9 cellular contexts compared by ENCODE assay signal in the genomic region with DNA sequence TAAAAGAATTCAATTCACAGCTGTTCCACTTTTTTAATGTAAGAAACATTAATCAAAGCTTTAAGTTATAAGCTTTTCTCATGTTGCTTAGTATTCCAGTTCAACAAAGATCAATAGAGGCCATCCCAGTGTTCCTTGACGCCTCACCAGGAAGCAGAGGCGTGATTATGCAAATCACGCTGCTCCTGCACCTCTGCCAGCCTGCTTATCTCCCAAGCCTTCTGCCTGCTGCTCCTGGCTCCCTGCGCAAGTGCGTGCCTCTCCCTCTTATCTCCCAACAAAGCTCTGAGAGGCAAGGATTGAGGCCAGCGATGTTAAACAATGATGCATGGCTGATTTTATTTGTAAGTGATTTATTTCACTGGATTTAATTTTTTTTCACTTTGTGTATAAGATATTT. TPM values are rescaled to one million over a fixed set of nuclear protein-coding genes. Genes with fewer than 3 reads are reported as not detected.
A peak's percentile ranks its signal among the peaks of the same experiment; 100 is the strongest.
DNase-seq lines count a peak whose midpoint lies in the region; ATAC-seq and TF ChIP-seq lines count a peak whose summit lies in the region.
"Had no signal": no experiment of that assay in that cellular context is flagged by ENCODE, and none has a peak within 500 bp of the region (broad histone marks: within the 10 kb centered on the region; RNA-seq: fewer than 3 reads in every experiment).

No MANE protein-coding gene starts in this region.

- H3K9me3 ChIP-seq in NT2/D1 (ENCODE audit: insufficient read depth, low read length) (no peaks in the 10 kb centered on the region), esophagus muscularis mucosa (no peaks in the 10 kb centered on the region)

- H3K36me3 Mint-ChIP-seq in activated T-cell treated with anti-CD3 and anti-CD28 coated beads, Interleukin-2, amount 50 U/mL, for 24 hours (ENCODE audit: low read depth), result peaks cover 38% of the 10 kb centered on the region
- H3K36me3 Mint-ChIP-seq in activated T-cell treated with anti-CD3 and anti-CD28 coated beads, Interleukin-2, amount 50 U/mL, for 4 hours (ENCODE audit: insufficient read depth), result peaks cover 19% of the 10 kb centered on the region
- H3K36me3 Mint-ChIP-seq in glutamatergic neuron (ENCODE audit: unreplicated experiment), result no peaks in the 10 kb centered on the region
- peaks cover 6 to 23% of the 10 kb centered on the region in 2 donors for H3K36me3 Mint-ChIP-seq in stimulated activated naive B cell treated with anti-CD40 and anti-IgM and Interleukin-4, amounts not matched to agents 10 μg/mL and 1 μg/mL and 100 μg/mL, for 72 hours

- no peak for DNase-seq in activated T-cell treated with anti-CD3 and anti-CD28 coated beads, Interleukin-2, amount 50 U/mL, for 24 hours
- no peak for DNase-seq in activated T-cell treated with anti-CD3 and anti-CD28 coated beads, Interleukin-2, amount 50 U/mL, for 4 hours
- DNase-seq in NT2/D1 (ENCODE audit: low read depth, low spot score), result peak; percentile 22
- peak; percentile 74 for DNase-seq in glutamatergic neuron
- DNase-seq in stimulated activated naive B cell treated with anti-CD40 and anti-IgM and Interleukin-4, amounts not matched to agents 10 μg/mL and 1 μg/mL and 100 μg/mL, for 72 hours, result no peak
- DNase-seq in esophagus muscularis mucosa (ENCODE audit: extremely low spot score), result no peak
- DNase-seq in activated T-cell treated with anti-CD3 and anti-CD28 coated beads, Interleukin-2, amount 50 U/mL, for 48 hours, result no peak
- DNase-seq: activated effector memory CD4-positive, alpha-beta T cell treated with anti-CD3 and anti-CD28 coated beads, Interleukin-2, amount 50 U/mL, for 16 hours had no signal

- peaks cover 52% of the 10 kb centered on the region for H3K4me1 Mint-ChIP-seq in activated T-cell treated with anti-CD3 and anti-CD28 coated beads, Interleukin-2, amount 50 U/mL, for 24 hours (ENCODE audit: low read depth)
- H3K4me1 Mint-ChIP-seq in activated T-cell treated with anti-CD3 and anti-CD28 coated beads, Interleukin-2, amount 50 U/mL, for 4 hours (ENCODE audit: low read depth), result peaks cover 12% of the 10 kb centered on the region
- peaks cover 89% of the 10 kb centered on the region for H3K4me1 Mint-ChIP-seq in glutamatergic neuron (ENCODE audit: low read depth, unreplicated experiment)
- peaks cover 3 to 18% of the 10 kb centered on the region in 2 donors for H3K4me1 Mint-ChIP-seq in stimulated activated naive B cell treated with anti-CD40 and anti-IgM and Interleukin-4, amounts not matched to agents 10 μg/mL and 1 μg/mL and 100 μg/mL, for 72 hours

- ATAC-seq in activated T-cell treated with anti-CD3 and anti-CD28 coated beads, Interleukin-2, amount 50 U/mL, for 4 hours, result no peak
- no peak for ATAC-seq in stimulated activated naive B cell treated with anti-CD40 and anti-IgM and Interleukin-4, amounts not matched to agents 10 μg/mL and 1 μg/mL and 100 μg/mL, for 72 hours (replicated peaks)
- no peak for ATAC-seq in GM19452 (IDR thresholded peaks at IDR 0.05; ENCODE audit: unreplicated experiment)

- no peak for TF ChIP-seq POLR2A in esophagus muscularis mucosa (IDR thresholded peaks at IDR 0.05; ENCODE audit: low read depth)

- H3K27me3 ChIP-seq in NT2/D1 (ENCODE audit: insufficient read depth, insufficient read length), result no peaks in the 10 kb centered on the region
- H3K27me3 ChIP-seq in esophagus muscularis mucosa, result no peaks in the 10 kb centered on the region

- no peak overlapping the region for H3K27ac ChIP-seq in esophagus muscularis mucosa (replicated peaks in 1 of 4)

- WGBS in esophagus muscularis mucosa, result 58% methylated on average over 6 of the region's 6 CpGs

- H3K27ac Mint-ChIP-seq in activated T-cell treated with anti-CD3 and anti-CD28 coated beads, Interleukin-2, amount 50 U/mL, for 24 hours, result peak overlapping the region; percentile 53
- peak overlapping the region; percentile 98 for H3K27ac Mint-ChIP-seq in glutamatergic neuron (ENCODE audit: unreplicated experiment)
- H3K27ac Mint-ChIP-seq in stimulated activated naive B cell treated with anti-CD40 and anti-IgM and Interleukin-4, amounts not matched to agents 10 μg/mL and 1 μg/mL and 100 μg/mL, for 72 hours, result peak overlapping the region; percentile 17

- no peak overlapping the region for H3K4me3 ChIP-seq in NT2/D1 (ENCODE audit: insufficient read length, low read depth)
- no peak overlapping the region for H3K4me3 ChIP-seq in esophagus muscularis mucosa

- no peak for TF ChIP-seq EP300 in esophagus muscularis mucosa (IDR thresholded peaks at IDR 0.05)

- no peaks in the 10 kb centered on the region for H3K36me3 ChIP-seq in NT2/D1 (ENCODE audit: insufficient read depth, insufficient read length, low read length)
- peaks cover 0 to 10% (median 2%) of the 10 kb centered on the region in 4 donors for H3K36me3 ChIP-seq in esophagus muscularis mucosa

- H3K4me1 ChIP-seq in NT2/D1 (ENCODE audit: insufficient read depth, insufficient read length) (peaks cover 6% of the 10 kb centered on the region), esophagus muscularis mucosa (no peaks in the 10 kb centered on the region)

- no peak overlapping the region for H3K9ac ChIP-seq in NT2/D1 (ENCODE audit: insufficient read length, low read depth)

- intact Hi-C loops in esophagus muscularis mucosa (cut with DNase I), result no loop called here

- H3K27me3 Mint-ChIP-seq in activated T-cell treated with anti-CD3 and anti-CD28 coated beads, Interleukin-2, amount 50 U/mL, for 24 hours, result no peaks in the 10 kb centered on the region
- H3K27me3 Mint-ChIP-seq in activated T-cell treated with anti-CD3 and anti-CD28 coated beads, Interleukin-2, amount 50 U/mL, for 4 hours (ENCODE audit: low read depth), result no peaks in the 10 kb centered on the region
- H3K27me3 Mint-ChIP-seq in glutamatergic neuron (ENCODE audit: unreplicated experiment), result peaks cover 10% of the 10 kb centered on the region
- no peaks in the 10 kb centered on the region for H3K27me3 Mint-ChIP-seq in stimulated activated naive B cell treated with anti-CD40 and anti-IgM and Interleukin-4, amounts not matched to agents 10 μg/mL and 1 μg/mL and 100 μg/mL, for 72 hours

- TF ChIP-seq CTCF in glutamatergic neuron (IDR thresholded peaks at IDR 0.05; ENCODE audit: partially characterized antibody, unreplicated experiment), result no peak
- no peak for TF ChIP-seq CTCF in esophagus muscularis mucosa (IDR thresholded peaks at IDR 0.05)

- H3K4me3 Mint-ChIP-seq in activated T-cell treated with anti-CD3 and anti-CD28 coated beads, Interleukin-2, amount 50 U/mL, for 24 hours, result peak overlapping the region; percentile 66
- H3K4me3 Mint-ChIP-seq in activated T-cell treated with anti-CD3 and anti-CD28 coated beads, Interleukin-2, amount 50 U/mL, for 4 hours, result no peak overlapping the region
- peak overlapping the region; percentile 85 for H3K4me3 Mint-ChIP-seq in glutamatergic neuron (ENCODE audit: unreplicated experiment)
- no peak overlapping the region for H3K4me3 Mint-ChIP-seq in stimulated activated naive B cell treated with anti-CD40 and anti-IgM and Interleukin-4, amounts not matched to agents 10 μg/mL and 1 μg/mL and 100 μg/mL, for 72 hours

- no peaks in the 10 kb centered on the region for H3K9me3 Mint-ChIP-seq in activated T-cell treated with anti-CD3 and anti-CD28 coated beads, Interleukin-2, amount 50 U/mL, for 24 hours
- H3K9me3 Mint-ChIP-seq in activated T-cell treated with anti-CD3 and anti-CD28 coated beads, Interleukin-2, amount 50 U/mL, for 4 hours, result no peaks in the 10 kb centered on the region
- peaks cover 23% of the 10 kb centered on the region for H3K9me3 Mint-ChIP-seq in glutamatergic neuron (ENCODE audit: unreplicated experiment)
- no peaks in the 10 kb centered on the region for H3K9me3 Mint-ChIP-seq in stimulated activated naive B cell treated with anti-CD40 and anti-IgM and Interleukin-4, amounts not matched to agents 10 μg/mL and 1 μg/mL and 100 μg/mL, for 72 hours

RNA-seq across cellular contexts. Expression of a gene that starts 42.8 kb away (rescaled TPM):
- total RNA-seq in activated T-cell treated with anti-CD3 and anti-CD28 coated beads, Interleukin-2, amount 50 U/mL, for 4 hours, result 10 to 100 TPM; 12.1 to 22.4 (median 14.6) TPM
- total RNA-seq in glutamatergic neuron (ENCODE audit: unreplicated experiment) (332 TPM), esophagus muscularis mucosa (not detected)

Comparison
In these comparisons a context has a peak if more than half of its experiments do, and no peak if none do; other contexts are left out.
1. H3K4me3 Mint-ChIP-seq: peak in activated T-cell treated with anti-CD3 and anti-CD28 coated beads, Interleukin-2, amount 50 U/mL, for 24 hours (single experiment) and glutamatergic neuron (single experiment); none in activated T-cell treated with anti-CD3 and anti-CD28 coated beads, Interleukin-2, amount 50 U/mL, for 4 hours (single experiment) and stimulated activated naive B cell treated with anti-CD40 and anti-IgM and Interleukin-4, amounts not matched to agents 10 μg/mL and 1 μg/mL and 100 μg/mL, for 72 hours (0 of 2).
2. DNase-seq: peak in NT2/D1 (single experiment) and glutamatergic neuron (single experiment); none in activated T-cell treated with anti-CD3 and anti-CD28 coated beads, Interleukin-2, amount 50 U/mL, for 24 hours (single experiment), activated T-cell treated with anti-CD3 and anti-CD28 coated beads, Interleukin-2, amount 50 U/mL, for 4 hours (single experiment), stimulated activated naive B cell treated with anti-CD40 and anti-IgM and Interleukin-4, amounts not matched to agents 10 μg/mL and 1 μg/mL and 100 μg/mL, for 72 hours (single experiment), esophagus muscularis mucosa (single experiment) and activated T-cell treated with anti-CD3 and anti-CD28 coated beads, Interleukin-2, amount 50 U/mL, for 48 hours (0 of 2).
3. H3K27ac Mint-ChIP-seq: peak in every context shown above with its lines; median percentile 98 in glutamatergic neuron; 53 in activated T-cell treated with anti-CD3 and anti-CD28 coated beads, Interleukin-2, amount 50 U/mL, for 24 hours; 17 in stimulated activated naive B cell treated with anti-CD40 and anti-IgM and Interleukin-4, amounts not matched to agents 10 μg/mL and 1 μg/mL and 100 μg/mL, for 72 hours.
4. RNA of a gene that starts 42.8 kb away (total RNA-seq): 332 TPM in glutamatergic neuron (single experiment); 12.1 to 22.4 TPM in activated T-cell treated with anti-CD3 and anti-CD28 coated beads, Interleukin-2, amount 50 U/mL, for 4 hours and not detected in esophagus muscularis mucosa; every median in the first group is over 10 times any median in the second.